ENCODE assay signal across 26 cellular contexts in the genomic region with DNA sequence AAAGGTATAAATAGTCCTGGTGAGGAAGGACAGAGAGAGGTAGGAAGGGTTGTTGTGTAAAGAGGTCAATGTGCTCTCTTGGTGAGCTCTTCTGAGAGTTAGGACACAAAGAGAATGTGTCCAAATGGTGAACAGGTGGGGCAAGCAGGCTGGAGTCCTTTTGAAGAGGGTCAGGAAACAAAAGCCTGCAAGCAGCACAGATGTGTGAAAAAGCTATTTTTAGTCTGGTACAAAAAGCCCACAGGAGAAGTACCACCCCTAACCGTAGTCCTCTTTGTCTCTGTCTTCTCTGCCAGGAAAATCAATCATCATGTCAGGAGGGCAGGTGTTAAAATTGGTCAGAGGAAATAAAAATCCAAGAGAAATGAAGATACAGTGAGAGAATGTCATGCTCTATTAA. TPM values are rescaled to one million over a fixed set of nuclear protein-coding genes. Genes with fewer than 3 reads are reported as not detected.
A peak's percentile ranks its signal among the peaks of the same experiment; 100 is the strongest.
DNase-seq lines count a peak whose midpoint lies in the region; ATAC-seq and TF ChIP-seq lines count a peak whose summit lies in the region.
"Had no signal": no experiment of that assay in that cellular context is flagged by ENCODE, and none has a peak within 500 bp of the region (broad histone marks: within the 10 kb centered on the region; RNA-seq: fewer than 3 reads in every experiment).

No MANE protein-coding gene starts in this region.

- intact Hi-C loops in activated T-helper 2 cell treated with anti-CD3 and anti-CD28 coated beads, Interferon-gamma antibody, Interleukin-2, Interleukin-4, amounts not matched to agents 10 μg/mL and 5 μg/mL and 100 μg/mL, durations not matched to agents 14 hours and 24 hours and 36 hours (cut with micrococcal nuclease) = no loop called here

- peaks cover 20% of the 10 kb centered on the region for H3K4me1 Mint-ChIP-seq in activated naive CD8-positive, alpha-beta T cell treated with anti-CD3 and anti-CD28 coated beads, Interleukin-2, amount 50 U/mL, for 24 hours
- peaks cover 4% of the 10 kb centered on the region for H3K4me1 Mint-ChIP-seq in activated T-helper 2 cell treated with anti-CD3 and anti-CD28 coated beads, Interferon-gamma antibody, Interleukin-2, Interleukin-4, amounts not matched to agents 10 μg/mL and 5 μg/mL and 100 μg/mL, durations not matched to agents 14 hours and 24 hours and 36 hours (ENCODE audit: low read depth)

- H3K4me2 ChIP-seq in DOHH2 (ENCODE audit: low read length) = peak overlapping the region; percentile 63
- H3K4me2 ChIP-seq: GM23338, smooth muscle cell had no signal

- no peaks in the 10 kb centered on the region for H3K36me3 ChIP-seq in DOHH2 (ENCODE audit: control insufficient read depth, low read length)
- H3K36me3 ChIP-seq: gastrocnemius medialis, vagina had no signal

- H3K9me2 ChIP-seq in DOHH2 (replicated peaks; ENCODE audit: control insufficient read depth, low read length) = no peaks in the 10 kb centered on the region

- H3K4me1 ChIP-seq in DOHH2 (ENCODE audit: control insufficient read depth, low read length) = peaks cover 78% of the 10 kb centered on the region
- H3K4me1 ChIP-seq: gastrocnemius medialis, vagina had no signal

- no peaks in the 10 kb centered on the region for H3K27me3 ChIP-seq in DOHH2 (ENCODE audit: control insufficient read depth, low read length)
- H3K27me3 ChIP-seq: gastrocnemius medialis, vagina had no signal

- peaks cover 16% of the 10 kb centered on the region for H3F3A ChIP-seq in DOHH2 (ENCODE audit: control insufficient read depth, insufficient read depth)

- H3K9me3 ChIP-seq in DOHH2 (ENCODE audit: control insufficient read depth, insufficient read depth, low read length) = no peaks in the 10 kb centered on the region
- H3K9me3 ChIP-seq: gastrocnemius medialis, vagina had no signal

- no peak for TF ChIP-seq CTCF in DOHH2 (IDR thresholded peaks at IDR 0.05; ENCODE audit: low read depth, low read length, poor library complexity, severe bottlenecking)

- no peaks in the 10 kb centered on the region for H3K27me3 Mint-ChIP-seq in activated naive CD8-positive, alpha-beta T cell treated with anti-CD3 and anti-CD28 coated beads, Interleukin-2, amount 50 U/mL, for 24 hours
- H3K27me3 Mint-ChIP-seq in activated T-helper 2 cell treated with anti-CD3 and anti-CD28 coated beads, Interferon-gamma antibody, Interleukin-2, Interleukin-4, amounts not matched to agents 10 μg/mL and 5 μg/mL and 100 μg/mL, durations not matched to agents 14 hours and 24 hours and 36 hours (ENCODE audit: low read depth) = no peaks in the 10 kb centered on the region
- H3K27me3 Mint-ChIP-seq: activated naive CD8-positive, alpha-beta T cell; brain had no signal

- no peaks in the 10 kb centered on the region for H3K36me3 Mint-ChIP-seq in activated naive CD8-positive, alpha-beta T cell treated with anti-CD3 and anti-CD28 coated beads, Interleukin-2, amount 50 U/mL, for 24 hours (ENCODE audit: low read depth)
- H3K36me3 Mint-ChIP-seq in activated T-helper 2 cell treated with anti-CD3 and anti-CD28 coated beads, Interferon-gamma antibody, Interleukin-2, Interleukin-4, amounts not matched to agents 10 μg/mL and 5 μg/mL and 100 μg/mL, durations not matched to agents 14 hours and 24 hours and 36 hours (ENCODE audit: low read depth) = no peaks in the 10 kb centered on the region
- H3K36me3 Mint-ChIP-seq: activated naive CD8-positive, alpha-beta T cell; brain had no signal

- no peaks in the 10 kb centered on the region for H4K20me1 ChIP-seq in DOHH2 (ENCODE audit: control insufficient read depth, insufficient read depth, low read depth, low read length)

- peak overlapping the region; percentile 94 for H3K27ac ChIP-seq in DOHH2 (ENCODE audit: low read depth, low read length)
- H3K27ac ChIP-seq: gastrocnemius medialis, vagina had no signal

- H3K4me3 ChIP-seq in DOHH2 (ENCODE audit: low read length) = peak overlapping the region; percentile 42
- H3K4me3 ChIP-seq: gastrocnemius medialis, GM23338, smooth muscle cell, vagina had no signal

- H3K4me3 Mint-ChIP-seq in activated naive CD8-positive, alpha-beta T cell treated with anti-CD3 and anti-CD28 coated beads, Interleukin-2, amount 50 U/mL, for 24 hours = no peak overlapping the region
- H3K4me3 Mint-ChIP-seq in activated T-helper 2 cell treated with anti-CD3 and anti-CD28 coated beads, Interferon-gamma antibody, Interleukin-2, Interleukin-4, amounts not matched to agents 10 μg/mL and 5 μg/mL and 100 μg/mL, durations not matched to agents 14 hours and 24 hours and 36 hours (ENCODE audit: low read depth) = no peak overlapping the region
- H3K4me3 Mint-ChIP-seq: activated CD8-positive, alpha-beta T cell treated with anti-CD3 and anti-CD28 coated beads, Interleukin-2, amount 10 ng/mL, durations not matched to agents 7 days and 5 days; activated naive CD8-positive, alpha-beta T cell; activated T-cell treated with anti-CD3 and anti-CD28 coated beads, Interleukin-2, amount 50 U/mL, for 4 hours; brain; GM23338; neural crest cell had no signal

- H3K79me2 ChIP-seq in DOHH2 (ENCODE audit: control insufficient read depth, low read length) = no peaks in the 10 kb centered on the region

- no peaks in the 10 kb centered on the region for H3K9me3 Mint-ChIP-seq in activated naive CD8-positive, alpha-beta T cell treated with anti-CD3 and anti-CD28 coated beads, Interleukin-2, amount 50 U/mL, for 24 hours
- no peaks in the 10 kb centered on the region for H3K9me3 Mint-ChIP-seq in activated T-helper 2 cell treated with anti-CD3 and anti-CD28 coated beads, Interferon-gamma antibody, Interleukin-2, Interleukin-4, amounts not matched to agents 10 μg/mL and 5 μg/mL and 100 μg/mL, durations not matched to agents 14 hours and 24 hours and 36 hours
- H3K9me3 Mint-ChIP-seq: activated T-cell treated with anti-CD3 and anti-CD28 coated beads, Interleukin-2, amount 50 U/mL, for 4 hours; brain; GM23338; neural crest cell had no signal

- DNase-seq in NCI-H1105 (lab: John Stamatoyannopoulos, UW) = peak; percentile 67
- peak; percentile 83 for DNase-seq in NCI-H2227 treated with DMSO at 0.1 percent for 48 hours (lab: John Stamatoyannopoulos, UW)
- DNase-seq in cerebellar cortex (ENCODE audit: low spot score) = peak; percentile 36
- DNase-seq in epidermal melanocyte (ENCODE audit: insufficient read length, low spot score) = no peak
- DNase-seq in activated naive CD8-positive, alpha-beta T cell treated with anti-CD3 and anti-CD28 coated beads, Interleukin-2, amount 50 U/mL, for 24 hours = no peak
- no peak for DNase-seq in activated T-helper 2 cell treated with anti-CD3 and anti-CD28 coated beads, Interferon-gamma antibody, Interleukin-2, Interleukin-4, amounts not matched to agents 10 μg/mL and 5 μg/mL and 100 μg/mL, durations not matched to agents 14 hours and 24 hours and 36 hours (ENCODE audit: low spot score)
- DNase-seq: activated CD4-positive, CD25-positive, alpha-beta regulatory T cell; activated CD8-positive, alpha-beta T cell treated with anti-CD3 and anti-CD28 coated beads, Interleukin-2, amount 10 ng/mL, durations not matched to agents 7 days and 5 days; activated T-cell treated with anti-CD3 and anti-CD28 coated beads, Interleukin-2, amount 50 U/mL, for 4 hours; Calu3; cortex of kidney; erythroblast; gastrocnemius medialis; left cardiac atrium; OCI-M1; stimulated activated CD8-positive, alpha-beta memory T cell treated with anti-CD3 and anti-CD28 coated beads, Interleukin-4, amount 100 ng/mL, for 48 hours; substantia nigra had no signal

- no peak overlapping the region for H3K27ac Mint-ChIP-seq in activated naive CD8-positive, alpha-beta T cell treated with anti-CD3 and anti-CD28 coated beads, Interleukin-2, amount 50 U/mL, for 24 hours
- H3K27ac Mint-ChIP-seq in activated T-helper 2 cell treated with anti-CD3 and anti-CD28 coated beads, Interferon-gamma antibody, Interleukin-2, Interleukin-4, amounts not matched to agents 10 μg/mL and 5 μg/mL and 100 μg/mL, durations not matched to agents 14 hours and 24 hours and 36 hours = no peak overlapping the region
- H3K27ac Mint-ChIP-seq: activated CD8-positive, alpha-beta T cell treated with anti-CD3 and anti-CD28 coated beads, Interleukin-2, amount 10 ng/mL, durations not matched to agents 7 days and 5 days; activated naive CD8-positive, alpha-beta T cell; GM23338 had no signal

- no peak for ATAC-seq in activated naive CD8-positive, alpha-beta T cell treated with anti-CD3 and anti-CD28 coated beads, Interleukin-2, amount 50 U/mL, for 24 hours
- ATAC-seq: activated CD8-positive, alpha-beta T cell treated with anti-CD3 and anti-CD28 coated beads, Interleukin-2, amount 10 ng/mL, durations not matched to agents 7 days and 5 days; activated T-cell treated with anti-CD3 and anti-CD28 coated beads, Interleukin-2, amount 50 U/mL, for 4 hours; gastrocnemius medialis; GM23338; left cardiac atrium had no signal

RNA-seq across cellular contexts. Expression of a gene that starts 54.4 kb away (rescaled TPM):
- not detected in 2 replicates for total RNA-seq in activated T-helper 2 cell treated with anti-CD3 and anti-CD28 coated beads, Interferon-gamma antibody, Interleukin-2, Interleukin-4, amounts not matched to agents 10 μg/mL and 5 μg/mL and 100 μg/mL, durations not matched to agents 14 hours and 24 hours and 36 hours
- total RNA-seq: activated CD8-positive, alpha-beta T cell treated with anti-CD3 and anti-CD28 coated beads, Interleukin-2, amount 10 ng/mL, durations not matched to agents 7 days and 5 days; activated T-cell treated with anti-CD3 and anti-CD28 coated beads, Interleukin-2, amount 50 U/mL, for 4 hours; Calu3; HT1080; LHCN-M2; vagina had no signal

Comparison
In these comparisons a context has a peak if more than half of its experiments do, and no peak if none do; other contexts are left out.
1. DNase-seq: peak in NCI-H1105 (single experiment), NCI-H2227 treated with DMSO at 0.1 percent for 48 hours (single experiment) and cerebellar cortex (single experiment); none in epidermal melanocyte (single experiment), activated naive CD8-positive, alpha-beta T cell treated with anti-CD3 and anti-CD28 coated beads, Interleukin-2, amount 50 U/mL, for 24 hours (single experiment) and activated T-helper 2 cell treated with anti-CD3 and anti-CD28 coated beads, Interferon-gamma antibody, Interleukin-2, Interleukin-4, amounts not matched to agents 10 μg/mL and 5 μg/mL and 100 μg/mL, durations not matched to agents 14 hours and 24 hours and 36 hours (single experiment).